8 cellular contexts compared by ENCODE assay signal in genomic region chrX:15789979-15790765, GRCh38. TPM values are rescaled to one million over a fixed set of nuclear protein-coding genes. Genes with fewer than 3 reads are reported as not detected.
DNase-seq lines count a peak whose midpoint lies in the region; ATAC-seq and TF ChIP-seq lines count a peak whose summit lies in the region.

ZRSR2 (plus strand) TSS chrX:15790484; CDS start chrX:15790496, 12 bp downstream.

- TF ChIP-seq CTCF in NB4 (IDR thresholded peaks at IDR 0.05; ENCODE audit: low read depth, low read length) (no peak), cardiac muscle cell (IDR thresholded peaks at IDR 0.05; ENCODE audit: low read depth, low read length) (no peak), type B pancreatic cell (conservative IDR thresholded peaks at IDR 0.05) (no peak)

- DNase-seq in NB4 (ENCODE audit: low read depth) (peak; percentile 86), SKM-1 (lab: John Stamatoyannopoulos, UW; ENCODE audit: unreplicated experiment) (peak; percentile 36), cardiac muscle cell (ENCODE audit: low read depth in 1 of 2, low spot score in 1 of 2) (peak; percentile 77 to 93), pons (ENCODE audit: low spot score) (peak; percentile 67), type B pancreatic cell (ENCODE audit: extremely low spot score, unreplicated experiment) (peak; percentile 90)
- DNase-seq in activated naive CD8-positive, alpha-beta T cell treated with anti-CD3 and anti-CD28 coated beads for 36 hours: peak; percentile 87

- no peak within 1 kb of the TSS for H3K4me3 Mint-ChIP-seq in activated naive CD8-positive, alpha-beta T cell treated with anti-CD3 and anti-CD28 coated beads for 36 hours
- no peak within 1 kb of the TSS for H3K4me3 Mint-ChIP-seq in type B pancreatic cell

- H3K27ac Mint-ChIP-seq in activated naive CD8-positive, alpha-beta T cell treated with anti-CD3 and anti-CD28 coated beads for 36 hours: no peak within 1 kb of the TSS
- no peak within 1 kb of the TSS for H3K27ac Mint-ChIP-seq in type B pancreatic cell

- peaks cover 8% of the 10 kb centered on the region for H3K4me1 Mint-ChIP-seq in activated naive CD8-positive, alpha-beta T cell treated with anti-CD3 and anti-CD28 coated beads for 36 hours
- H3K4me1 Mint-ChIP-seq in type B pancreatic cell (ENCODE audit: unreplicated experiment): no peaks in the 10 kb centered on the region

- H3K27me3 Mint-ChIP-seq in activated naive CD8-positive, alpha-beta T cell treated with anti-CD3 and anti-CD28 coated beads for 36 hours: no peaks in the 10 kb centered on the region
- no peaks in the 10 kb centered on the region for H3K27me3 Mint-ChIP-seq in type B pancreatic cell

- peak within 1 kb of the TSS; percentile 29 for H3K27ac ChIP-seq in cardiac muscle cell

- peak; percentile 94 for ATAC-seq in HG02588 (IDR thresholded peaks at IDR 0.05; ENCODE audit: unreplicated experiment)

- peaks cover 4% of the 10 kb centered on the region for H3K4me1 ChIP-seq in cardiac muscle cell (ENCODE audit: low read depth)

- H3K9me3 ChIP-seq in cardiac muscle cell (ENCODE audit: low read depth): no peaks in the 10 kb centered on the region

- H3K9me3 Mint-ChIP-seq in activated naive CD8-positive, alpha-beta T cell treated with anti-CD3 and anti-CD28 coated beads for 36 hours: no peaks in the 10 kb centered on the region
- no peaks in the 10 kb centered on the region for H3K9me3 Mint-ChIP-seq in type B pancreatic cell

- no peaks in the 10 kb centered on the region for H3K27me3 ChIP-seq in cardiac muscle cell

- peaks cover 12% of the 10 kb centered on the region for H3K36me3 Mint-ChIP-seq in activated naive CD8-positive, alpha-beta T cell treated with anti-CD3 and anti-CD28 coated beads for 36 hours
- H3K36me3 Mint-ChIP-seq in type B pancreatic cell: peaks cover 6% of the 10 kb centered on the region

- TF ChIP-seq POLR2A in GM10847 (IDR thresholded peaks at IDR 0.05; ENCODE audit: extremely low read depth, insufficient read length): peak; percentile 57
- TF ChIP-seq POLR2A in NB4 (IDR thresholded peaks at IDR 0.05; ENCODE audit: extremely low read depth, insufficient read length): peak; percentile 59

- peaks cover 7% of the 10 kb centered on the region for H3K36me3 ChIP-seq in cardiac muscle cell

- H3K4me3 ChIP-seq in NB4 (ENCODE audit: low read depth, low read length) (peak within 1 kb of the TSS; percentile 81), cardiac muscle cell (peak within 1 kb of the TSS; percentile 55)

RNA-seq across cellular contexts. Expression of gene ZRSR2, which starts in this region (rescaled TPM):
- total RNA-seq in activated naive CD8-positive, alpha-beta T cell treated with anti-CD3 and anti-CD28 coated beads for 36 hours: 10 to 100 TPM; 11.2 to 12.5 TPM
- 7.9 and 10.6 TPM in 2 replicates for total RNA-seq in cardiac muscle cell
- polyA plus RNA-seq in cardiac muscle cell: 15.5 and 21.1 TPM in 2 replicates
- total RNA-seq in type B pancreatic cell (ENCODE audit: low replicate concordance): 15.5 and 16.6 TPM in 2 replicates

Comparison
In these comparisons a context has a peak if more than half of its experiments do, and no peak if none do; other contexts are left out.
1. Peak in every context shown above with its lines: DNase-seq, ATAC-seq, H3K4me3 ChIP-seq and H3K27ac ChIP-seq.
2. DNase-seq: peak in every context shown above with its lines; median percentile 90 in type B pancreatic cell; 87 in activated naive CD8-positive, alpha-beta T cell treated with anti-CD3 and anti-CD28 coated beads for 36 hours; 86 in NB4; 85 in cardiac muscle cell; 67 in pons; 36 in SKM-1.